ENCODE assay signal across 11 cellular contexts in genomic region chr14:81550001-81550642, GRCh38. TPM values are rescaled to one million over a fixed set of nuclear protein-coding genes. Genes with fewer than 3 reads are reported as not detected.
A peak's percentile ranks its signal among the peaks of the same experiment; 100 is the strongest.
DNase-seq lines count a peak whose midpoint lies in the region; ATAC-seq and TF ChIP-seq lines count a peak whose summit lies in the region.
"Had no signal": no experiment of that assay in that cellular context is flagged by ENCODE, and none has a peak within 500 bp of the region (broad histone marks: within the 10 kb centered on the region; RNA-seq: fewer than 3 reads in every experiment).

No MANE protein-coding gene starts in this region.

- peaks cover 7% of the 10 kb centered on the region for H3K27me3 Mint-ChIP-seq in WTC11 (ENCODE audit: low read depth)
- peaks cover 1% of the 10 kb centered on the region for H3K27me3 Mint-ChIP-seq in endothelial cell (ENCODE audit: unreplicated experiment)
- H3K27me3 Mint-ChIP-seq in Calu3 (ENCODE audit: unreplicated experiment): no peaks in the 10 kb centered on the region
- H3K27me3 Mint-ChIP-seq: activated naive CD4-positive, alpha-beta T cell treated with anti-CD3 and anti-CD28 coated beads, Interleukin-2, amount 10 ng/mL, durations not matched to agents 7 days and 5 days had no signal

- peak; percentile 12 for DNase-seq in Caki2 (ENCODE audit: low read depth)
- no peak for DNase-seq in NCI-H1436 treated with DMSO at 0.1 percent for 48 hours (lab: John Stamatoyannopoulos, UW)
- no peak for DNase-seq in WTC11 (ENCODE audit: low spot score)
- no peak for DNase-seq in endothelial cell (ENCODE audit: low spot score)
- DNase-seq in Calu3: no peak
- DNase-seq: activated naive CD4-positive, alpha-beta T cell treated with anti-CD3 and anti-CD28 coated beads, Interleukin-2, amount 10 ng/mL, durations not matched to agents 7 days and 5 days; head of caudate nucleus; NCI-H1436 had no signal

- H3K9me3 Mint-ChIP-seq in WTC11 (peaks cover 15% of the 10 kb centered on the region), endothelial cell (ENCODE audit: unreplicated experiment) (no peaks in the 10 kb centered on the region), Calu3 (ENCODE audit: low read depth, unreplicated experiment) (peaks cover 3% of the 10 kb centered on the region)
- H3K9me3 Mint-ChIP-seq: activated naive CD4-positive, alpha-beta T cell treated with anti-CD3 and anti-CD28 coated beads, Interleukin-2, amount 10 ng/mL, durations not matched to agents 7 days and 5 days had no signal

- H3K4me3 Mint-ChIP-seq in WTC11 (no peak overlapping the region), endothelial cell (ENCODE audit: unreplicated experiment) (no peak overlapping the region), Calu3 (ENCODE audit: low read depth, unreplicated experiment) (no peak overlapping the region)
- H3K4me3 Mint-ChIP-seq: activated naive CD4-positive, alpha-beta T cell treated with anti-CD3 and anti-CD28 coated beads, Interleukin-2, amount 10 ng/mL, durations not matched to agents 7 days and 5 days had no signal

- H3K27ac Mint-ChIP-seq in WTC11 (no peak overlapping the region), endothelial cell (ENCODE audit: unreplicated experiment) (no peak overlapping the region), Calu3 (ENCODE audit: unreplicated experiment) (no peak overlapping the region)
- H3K27ac Mint-ChIP-seq: activated naive CD4-positive, alpha-beta T cell treated with anti-CD3 and anti-CD28 coated beads, Interleukin-2, amount 10 ng/mL, durations not matched to agents 7 days and 5 days had no signal

- H3K4me1 Mint-ChIP-seq in WTC11 (no peaks in the 10 kb centered on the region), endothelial cell (ENCODE audit: unreplicated experiment) (no peaks in the 10 kb centered on the region), Calu3 (ENCODE audit: low read depth, unreplicated experiment) (no peaks in the 10 kb centered on the region)

- H3K36me3 Mint-ChIP-seq in WTC11 (no peaks in the 10 kb centered on the region), endothelial cell (ENCODE audit: low read depth, unreplicated experiment) (no peaks in the 10 kb centered on the region), Calu3 (ENCODE audit: insufficient read depth, unreplicated experiment) (no peaks in the 10 kb centered on the region)

- CTCF ChIA-PET in WTC11 (lab: Charles Lee): no interaction called here
- CTCF ChIA-PET in Calu3 (lab: Charles Lee): no interaction called here

- TF ChIP-seq CTCF in WTC11 (IDR thresholded peaks at IDR 0.05) (no peak), endothelial cell (IDR thresholded peaks at IDR 0.05; ENCODE audit: unreplicated experiment) (no peak), Calu3 (IDR thresholded peaks at IDR 0.05; ENCODE audit: unreplicated experiment) (no peak)

- ATAC-seq in GM18873 (IDR thresholded peaks at IDR 0.05; ENCODE audit: low FRiP score, unreplicated experiment) (peak; percentile 97), GM21786 (IDR thresholded peaks at IDR 0.05; ENCODE audit: unreplicated experiment) (peak; percentile 98), HG03196 (IDR thresholded peaks at IDR 0.05; ENCODE audit: unreplicated experiment) (peak; percentile 97), WTC11 (no peak)

- intact Hi-C loops in Calu3 (cut with micrococcal nuclease; ENCODE audit: unreplicated experiment): no loop called here

- in situ Hi-C loops in Caki2 (cut with HindIII; ENCODE audit: low pct_unique_long_range_greater_than_20kb, low sequenced_read_pairs): no loop called here

- POLR2A ChIA-PET in WTC11 (lab: Charles Lee): no interaction called here

- no TSS peak for BruUV-seq in Calu3 (replicated peaks; lab: Mats Ljungman, UMichigan)

TF ChIP-seq in WTC11, 78 proteins besides CTCF, POLR2A, EP300 and RAD21:
- TF ChIP-seq ZNF263 (CRISPR knock-in tag; IDR thresholded peaks at IDR 0.05; ENCODE audit: low read depth): no peak
- no peak for TF ChIP-seq ZNF532 (CRISPR knock-in tag; IDR thresholded peaks at IDR 0.05; ENCODE audit: borderline replicate concordance)
- no peak for TF ChIP-seq NFYB (CRISPR knock-in tag; conservative IDR thresholded peaks at IDR 0.05; ENCODE audit: low read depth)
- TF ChIP-seq E2F1 (CRISPR knock-in tag; IDR thresholded peaks at IDR 0.05): no peak
- TF ChIP-seq, protein P1, sequence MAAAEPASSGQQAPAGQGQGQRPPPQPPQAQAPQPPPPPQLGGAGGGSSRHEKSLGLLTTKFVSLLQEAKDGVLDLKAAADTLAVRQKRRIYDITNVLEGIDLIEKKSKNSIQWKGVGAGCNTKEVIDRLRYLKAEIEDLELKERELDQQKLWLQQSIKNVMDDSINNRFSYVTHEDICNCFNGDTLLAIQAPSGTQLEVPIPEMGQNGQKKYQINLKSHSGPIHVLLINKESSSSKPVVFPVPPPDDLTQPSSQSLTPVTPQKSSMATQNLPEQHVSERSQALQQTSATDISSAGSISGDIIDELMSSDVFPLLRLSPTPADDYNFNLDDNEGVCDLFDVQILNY (CRISPR knock-in tag; IDR thresholded peaks at IDR 0.05): no peak
- no peak for TF ChIP-seq NR2C2 (CRISPR knock-in tag; IDR thresholded peaks at IDR 0.05)

RNA-seq across cellular contexts. Expression of gene SEL1L, which starts 16.5 kb away (rescaled TPM):
- total RNA-seq in Caki2 (2014; rRNA removed; shearing (Covaris generic); ENCODE audit: low replicate concordance): 16.4 and 26.1 TPM in 2 replicates
- total RNA-seq in WTC11 (2021): 24.6 to 29.1 TPM (median 28.7 TPM) in 3 replicates
- total RNA-seq in endothelial cell (ENCODE audit: unreplicated experiment): 71.9 TPM
- 95.4 and 100 TPM in 2 replicates for total RNA-seq in Calu3 (2022)
